In genomic region chr17:74353446-74354060, GRCh38 we compare ENCODE assay signal across 26 cellular contexts. TPM values are rescaled to one million over a fixed set of nuclear protein-coding genes. Genes with fewer than 3 reads are reported as not detected.
"Had no signal": no experiment of that assay in that cellular context is flagged by ENCODE, and none has a peak within 500 bp of the region (broad histone marks: within the 10 kb centered on the region; RNA-seq: fewer than 3 reads in every experiment).

No MANE protein-coding gene starts in this region.

- H3K4me3 Mint-ChIP-seq: activated CD4-positive, alpha-beta memory T cell treated with anti-CD3 and anti-CD28 coated beads for 36 hours; activated CD4-positive, alpha-beta T cell treated with anti-CD3 and anti-CD28 coated beads, Interleukin-2, amount 10 ng/mL, durations not matched to agents 24 days and 14 days; activated T-cell treated with anti-CD3 and anti-CD28 coated beads, Interleukin-2, amount 50 U/mL, for 24 hours; activated T-helper 17 cell treated with anti-CD3 and anti-CD28 coated beads, Interleukin-2, amount 50 U/mL, for 72 hours; dendritic cell treated with granulocyte-macrophage colony-stimulating factor and Interleukin-4, amounts not matched to agents 40 ng/mL and 50 ng/mL, for 4 days; endodermal cell; stimulated activated naive B cell treated with anti-CD40 and anti-IgM and Interleukin-4, amounts not matched to agents 10 μg/mL and 1 μg/mL and 100 μg/mL, for 72 hours; T-helper 1 cell treated with Interleukin-12 subunit alpha and Interleukin-12 subunit beta and Interleukin-4 antibody, amounts not matched to agents 30 μg/mL and 1 μg/mL, for 36 hours had no signal

- H3K9me3 Mint-ChIP-seq: activated CD4-positive, alpha-beta memory T cell treated with anti-CD3 and anti-CD28 coated beads for 36 hours; activated CD4-positive, alpha-beta T cell treated with anti-CD3 and anti-CD28 coated beads, Interleukin-2, amount 10 ng/mL, durations not matched to agents 24 days and 14 days; activated T-cell treated with anti-CD3 and anti-CD28 coated beads, Interleukin-2, amount 50 U/mL, for 24 hours; activated T-helper 17 cell treated with anti-CD3 and anti-CD28 coated beads, Interleukin-2, amount 50 U/mL, for 72 hours; dendritic cell treated with granulocyte-macrophage colony-stimulating factor and Interleukin-4, amounts not matched to agents 40 ng/mL and 50 ng/mL, for 4 days; endodermal cell; naive thymus-derived CD4-positive, alpha-beta T cell; stimulated activated naive B cell treated with anti-CD40 and anti-IgM and Interleukin-4, amounts not matched to agents 10 μg/mL and 1 μg/mL and 100 μg/mL, for 72 hours; T-helper 1 cell treated with Interleukin-12 subunit alpha and Interleukin-12 subunit beta and Interleukin-4 antibody, amounts not matched to agents 30 μg/mL and 1 μg/mL, for 36 hours had no signal

- H3K4me2 ChIP-seq: smooth muscle cell had no signal

- H3K36me3 Mint-ChIP-seq: activated CD4-positive, alpha-beta memory T cell treated with anti-CD3 and anti-CD28 coated beads for 36 hours; naive thymus-derived CD4-positive, alpha-beta T cell; stimulated activated naive B cell treated with anti-CD40 and anti-IgM and Interleukin-4, amounts not matched to agents 10 μg/mL and 1 μg/mL and 100 μg/mL, for 72 hours had no signal

- H3K27ac Mint-ChIP-seq: activated CD4-positive, alpha-beta memory T cell treated with anti-CD3 and anti-CD28 coated beads for 36 hours; activated CD4-positive, alpha-beta T cell treated with anti-CD3 and anti-CD28 coated beads, Interleukin-2, amount 10 ng/mL, durations not matched to agents 24 days and 14 days; activated T-cell treated with anti-CD3 and anti-CD28 coated beads, Interleukin-2, amount 50 U/mL, for 24 hours; activated T-helper 17 cell treated with anti-CD3 and anti-CD28 coated beads, Interleukin-2, amount 50 U/mL, for 72 hours; dendritic cell treated with granulocyte-macrophage colony-stimulating factor and Interleukin-4, amounts not matched to agents 40 ng/mL and 50 ng/mL, for 4 days; endodermal cell; naive thymus-derived CD4-positive, alpha-beta T cell; stimulated activated naive B cell treated with anti-CD40 and anti-IgM and Interleukin-4, amounts not matched to agents 10 μg/mL and 1 μg/mL and 100 μg/mL, for 72 hours; T-helper 1 cell treated with Interleukin-12 subunit alpha and Interleukin-12 subunit beta and Interleukin-4 antibody, amounts not matched to agents 30 μg/mL and 1 μg/mL, for 36 hours had no signal

- H3K4me1 ChIP-seq: upper lobe of right lung had no signal

- H3K27ac ChIP-seq: heart left ventricle, left lung, right atrium auricular region, stomach, tibial artery, upper lobe of right lung, VCaP had no signal

- H3K9me3 ChIP-seq: heart left ventricle, left lung, right atrium auricular region, stomach, tibial artery, upper lobe of right lung had no signal

- FAIRE-seq: astrocyte, TTC549 had no signal

- H3K36me3 ChIP-seq: heart left ventricle, left lung, right atrium auricular region, stomach, tibial artery, upper lobe of right lung had no signal

- H3K4me3 ChIP-seq: heart left ventricle, left lung, right atrium auricular region, smooth muscle cell, stomach, tibial artery, upper lobe of right lung had no signal

- DNase-seq: amniotic stem cell, foreskin fibroblast, left lung had no signal

RNA-seq across cellular contexts. Expression of gene BTBD17, which starts 8.1 kb away (rescaled TPM):
- total RNA-seq: activated CD4-positive, alpha-beta memory T cell treated with anti-CD3 and anti-CD28 coated beads for 36 hours; activated CD4-positive, alpha-beta T cell treated with anti-CD3 and anti-CD28 coated beads, Interleukin-2, amount 10 ng/mL, durations not matched to agents 24 days and 14 days; activated T-helper 17 cell treated with anti-CD3 and anti-CD28 coated beads, Interleukin-2, amount 50 U/mL, for 72 hours; astrocyte; esophagus mucosa; heart left ventricle; left lung; lung microvascular endothelial cell; naive thymus-derived CD4-positive, alpha-beta T cell; pulmonary artery endothelial cell; right atrium auricular region; smooth muscle cell; stomach; upper lobe of right lung had no signal
- polyA plus RNA-seq: heart left ventricle; naive thymus-derived CD4-positive, alpha-beta T cell; smooth muscle cell; stomach had no signal

RNA-seq across cellular contexts. Expression of gene GPR142, which starts 13.8 kb away (rescaled TPM):
- total RNA-seq: activated CD4-positive, alpha-beta memory T cell treated with anti-CD3 and anti-CD28 coated beads for 36 hours; activated CD4-positive, alpha-beta T cell treated with anti-CD3 and anti-CD28 coated beads, Interleukin-2, amount 10 ng/mL, durations not matched to agents 24 days and 14 days; activated T-helper 17 cell treated with anti-CD3 and anti-CD28 coated beads, Interleukin-2, amount 50 U/mL, for 72 hours; astrocyte; esophagus mucosa; heart left ventricle; left lung; lung microvascular endothelial cell; naive thymus-derived CD4-positive, alpha-beta T cell; omental fat pad; pulmonary artery endothelial cell; right atrium auricular region; smooth muscle cell; stomach; upper lobe of right lung had no signal
- polyA plus RNA-seq: heart left ventricle; naive thymus-derived CD4-positive, alpha-beta T cell; neural cell; smooth muscle cell; stomach had no signal

RNA-seq across cellular contexts. Expression of gene KIF19, which starts 27.5 kb away (rescaled TPM):
- total RNA-seq: astrocyte, smooth muscle cell had no signal
- polyA plus RNA-seq: naive thymus-derived CD4-positive, alpha-beta T cell; neural cell; smooth muscle cell had no signal
